Comparison of ENCODE assay signal across 2 cellular contexts in genomic region chr12:108772896-108773797, GRCh38.
TF ChIP-seq lines count a peak whose summit lies in the region.

No MANE protein-coding gene starts in this region.

TF ChIP-seq in HCT116, 20 proteins besides CTCF, POLR2A, EP300 and RAD21:
- 0 out of 2 replicates have a peak, but pooled peaks have one; percentile 12 for TF ChIP-seq CBX3 (IDR thresholded peaks at IDR 0.05; ENCODE audit: low read depth)
- TF ChIP-seq SIN3A (IDR thresholded peaks at IDR 0.05; ENCODE audit: low read depth): no peak
TF ChIP-seq in HCT116: peak in this region for 1.

TF ChIP-seq in GM12878, 131 proteins besides CTCF, POLR2A, EP300 and RAD21:
- TF ChIP-seq YBX1 (IDR thresholded peaks at IDR 0.05) (no peak), SMARCA5 (IDR thresholded peaks at IDR 0.05) (no peak), RELA (IDR thresholded peaks at IDR 0.05; ENCODE audit: borderline replicate concordance, partially characterized antibody) (no peak), USF1 (IDR thresholded peaks at IDR 0.05; ENCODE audit: borderline replicate concordance, extremely low read length, insufficient read depth, low read depth, low read length) (no peak), RFX5 (IDR thresholded peaks at IDR 0.05; ENCODE audit: low read depth, low read length) (no peak), EGR1 (IDR thresholded peaks at IDR 0.05; ENCODE audit: borderline replicate concordance in 1 of 2, low read depth in 2 of 2, low read length in 2 of 2) (no peak), SMAD5 (IDR thresholded peaks at IDR 0.05; ENCODE audit: low read depth) (no peak), ETV6 (conservative IDR thresholded peaks at IDR 0.05 in 1 of 2, IDR thresholded peaks at IDR 0.05 in 1 of 2; ENCODE audit: borderline replicate concordance in 1 of 2, low read depth in 1 of 2) (no peak), HDAC2 (IDR thresholded peaks at IDR 0.05) (no peak), NR2C2 (IDR thresholded peaks at IDR 0.05; ENCODE audit: borderline replicate concordance, control insufficient read depth, insufficient read length, low read depth) (peak; percentile 31), SPI1 (IDR thresholded peaks at IDR 0.05; ENCODE audit: borderline replicate concordance, insufficient read depth, low read depth, low read length) (no peak), ZZZ3 (IDR thresholded peaks at IDR 0.05; ENCODE audit: control insufficient read depth, insufficient read length, low read depth) (no peak), RAD51 (IDR thresholded peaks at IDR 0.05) (no peak), SIX5 (IDR thresholded peaks at IDR 0.05; ENCODE audit: low read depth, low read length, severe bottlenecking) (no peak), NR2F1 (conservative IDR thresholded peaks at IDR 0.05) (no peak), RELB (IDR thresholded peaks at IDR 0.05; ENCODE audit: low read depth) (no peak), TCF3 (IDR thresholded peaks at IDR 0.05; ENCODE audit: borderline replicate concordance, insufficient read depth, low read depth, low read length) (0 out of 2 replicates have a peak, but pooled peaks have one; percentile 25), STAT3 (IDR thresholded peaks at IDR 0.05; ENCODE audit: low read depth, low read length) (no peak)
- TF ChIP-seq, protein P1, sequence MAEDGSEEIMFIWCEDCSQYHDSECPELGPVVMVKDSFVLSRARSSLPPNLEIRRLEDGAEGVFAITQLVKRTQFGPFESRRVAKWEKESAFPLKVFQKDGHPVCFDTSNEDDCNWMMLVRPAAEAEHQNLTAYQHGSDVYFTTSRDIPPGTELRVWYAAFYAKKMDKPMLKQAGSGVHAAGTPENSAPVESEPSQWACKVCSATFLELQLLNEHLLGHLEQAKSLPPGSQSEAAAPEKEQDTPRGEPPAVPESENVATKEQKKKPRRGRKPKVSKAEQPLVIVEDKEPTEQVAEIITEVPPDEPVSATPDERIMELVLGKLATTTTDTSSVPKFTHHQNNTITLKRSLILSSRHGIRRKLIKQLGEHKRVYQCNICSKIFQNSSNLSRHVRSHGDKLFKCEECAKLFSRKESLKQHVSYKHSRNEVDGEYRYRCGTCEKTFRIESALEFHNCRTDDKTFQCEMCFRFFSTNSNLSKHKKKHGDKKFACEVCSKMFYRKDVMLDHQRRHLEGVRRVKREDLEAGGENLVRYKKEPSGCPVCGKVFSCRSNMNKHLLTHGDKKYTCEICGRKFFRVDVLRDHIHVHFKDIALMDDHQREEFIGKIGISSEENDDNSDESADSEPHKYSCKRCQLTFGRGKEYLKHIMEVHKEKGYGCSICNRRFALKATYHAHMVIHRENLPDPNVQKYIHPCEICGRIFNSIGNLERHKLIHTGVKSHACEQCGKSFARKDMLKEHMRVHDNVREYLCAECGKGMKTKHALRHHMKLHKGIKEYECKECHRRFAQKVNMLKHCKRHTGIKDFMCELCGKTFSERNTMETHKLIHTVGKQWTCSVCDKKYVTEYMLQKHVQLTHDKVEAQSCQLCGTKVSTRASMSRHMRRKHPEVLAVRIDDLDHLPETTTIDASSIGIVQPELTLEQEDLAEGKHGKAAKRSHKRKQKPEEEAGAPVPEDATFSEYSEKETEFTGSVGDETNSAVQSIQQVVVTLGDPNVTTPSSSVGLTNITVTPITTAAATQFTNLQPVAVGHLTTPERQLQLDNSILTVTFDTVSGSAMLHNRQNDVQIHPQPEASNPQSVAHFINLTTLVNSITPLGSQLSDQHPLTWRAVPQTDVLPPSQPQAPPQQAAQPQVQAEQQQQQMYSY (CRISPR knock-in tag; IDR thresholded peaks at IDR 0.05): no peak
- TF ChIP-seq, protein P2, sequence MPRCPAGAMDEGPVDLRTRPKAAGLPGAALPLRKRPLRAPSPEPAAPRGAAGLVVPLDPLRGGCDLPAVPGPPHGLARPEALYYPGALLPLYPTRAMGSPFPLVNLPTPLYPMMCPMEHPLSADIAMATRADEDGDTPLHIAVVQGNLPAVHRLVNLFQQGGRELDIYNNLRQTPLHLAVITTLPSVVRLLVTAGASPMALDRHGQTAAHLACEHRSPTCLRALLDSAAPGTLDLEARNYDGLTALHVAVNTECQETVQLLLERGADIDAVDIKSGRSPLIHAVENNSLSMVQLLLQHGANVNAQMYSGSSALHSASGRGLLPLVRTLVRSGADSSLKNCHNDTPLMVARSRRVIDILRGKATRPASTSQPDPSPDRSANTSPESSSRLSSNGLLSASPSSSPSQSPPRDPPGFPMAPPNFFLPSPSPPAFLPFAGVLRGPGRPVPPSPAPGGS (IDR thresholded peaks at IDR 0.05; ENCODE audit: borderline replicate concordance, insufficient read depth, low read depth, low read length, poor library complexity, severe bottlenecking): peak; percentile 79
- TF ChIP-seq, protein P3, sequence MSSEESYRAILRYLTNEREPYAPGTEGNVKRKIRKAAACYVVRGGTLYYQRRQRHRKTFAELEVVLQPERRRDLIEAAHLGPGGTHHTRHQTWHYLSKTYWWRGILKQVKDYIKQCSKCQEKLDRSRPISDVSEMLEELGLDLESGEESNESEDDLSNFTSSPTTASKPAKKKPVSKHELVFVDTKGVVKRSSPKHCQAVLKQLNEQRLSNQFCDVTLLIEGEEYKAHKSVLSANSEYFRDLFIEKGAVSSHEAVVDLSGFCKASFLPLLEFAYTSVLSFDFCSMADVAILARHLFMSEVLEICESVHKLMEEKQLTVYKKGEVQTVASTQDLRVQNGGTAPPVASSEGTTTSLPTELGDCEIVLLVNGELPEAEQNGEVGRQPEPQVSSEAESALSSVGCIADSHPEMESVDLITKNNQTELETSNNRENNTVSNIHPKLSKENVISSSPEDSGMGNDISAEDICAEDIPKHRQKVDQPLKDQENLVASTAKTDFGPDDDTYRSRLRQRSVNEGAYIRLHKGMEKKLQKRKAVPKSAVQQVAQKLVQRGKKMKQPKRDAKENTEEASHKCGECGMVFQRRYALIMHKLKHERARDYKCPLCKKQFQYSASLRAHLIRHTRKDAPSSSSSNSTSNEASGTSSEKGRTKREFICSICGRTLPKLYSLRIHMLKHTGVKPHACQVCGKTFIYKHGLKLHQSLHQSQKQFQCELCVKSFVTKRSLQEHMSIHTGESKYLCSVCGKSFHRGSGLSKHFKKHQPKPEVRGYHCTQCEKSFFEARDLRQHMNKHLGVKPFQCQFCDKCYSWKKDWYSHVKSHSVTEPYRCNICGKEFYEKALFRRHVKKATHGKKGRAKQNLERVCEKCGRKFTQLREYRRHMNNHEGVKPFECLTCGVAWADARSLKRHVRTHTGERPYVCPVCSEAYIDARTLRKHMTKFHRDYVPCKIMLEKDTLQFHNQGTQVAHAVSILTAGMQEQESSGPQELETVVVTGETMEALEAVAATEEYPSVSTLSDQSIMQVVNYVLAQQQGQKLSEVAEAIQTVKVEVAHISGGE (CRISPR knock-in tag; IDR thresholded peaks at IDR 0.05): no peak
- TF ChIP-seq, protein P4, sequence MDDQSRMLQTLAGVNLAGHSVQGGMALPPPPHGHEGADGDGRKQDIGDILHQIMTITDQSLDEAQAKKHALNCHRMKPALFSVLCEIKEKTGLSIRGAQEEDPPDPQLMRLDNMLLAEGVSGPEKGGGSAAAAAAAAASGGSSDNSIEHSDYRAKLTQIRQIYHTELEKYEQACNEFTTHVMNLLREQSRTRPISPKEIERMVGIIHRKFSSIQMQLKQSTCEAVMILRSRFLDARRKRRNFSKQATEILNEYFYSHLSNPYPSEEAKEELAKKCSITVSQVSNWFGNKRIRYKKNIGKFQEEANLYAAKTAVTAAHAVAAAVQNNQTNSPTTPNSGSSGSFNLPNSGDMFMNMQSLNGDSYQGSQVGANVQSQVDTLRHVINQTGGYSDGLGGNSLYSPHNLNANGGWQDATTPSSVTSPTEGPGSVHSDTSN (IDR thresholded peaks at IDR 0.05; ENCODE audit: insufficient replicate concordance, low read depth, low read length): no peak
- TF ChIP-seq, protein P5, sequence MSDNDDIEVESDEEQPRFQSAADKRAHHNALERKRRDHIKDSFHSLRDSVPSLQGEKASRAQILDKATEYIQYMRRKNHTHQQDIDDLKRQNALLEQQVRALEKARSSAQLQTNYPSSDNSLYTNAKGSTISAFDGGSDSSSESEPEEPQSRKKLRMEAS (IDR thresholded peaks at IDR 0.05; ENCODE audit: low read depth, low read length): no peak
